17 cellular contexts compared by ENCODE assay signal in genomic region chr12:25100203-25100602, GRCh38.
"Had no signal": no experiment of that assay in that cellular context is flagged by ENCODE, and none has a peak within 500 bp of the region (broad histone marks: within the 10 kb centered on the region; RNA-seq: fewer than 3 reads in every experiment).

No MANE protein-coding gene starts in this region.

- H3K4me1 Mint-ChIP-seq: activated naive CD4-positive, alpha-beta T cell treated with anti-CD3 and anti-CD28 coated beads, Interleukin-2, amount 50 U/mL, for 24 hours; neural progenitor cell had no signal

- H3K4me3 ChIP-seq: lower lobe of right lung, neural progenitor cell, ovary had no signal

- DNase-seq: activated CD4-positive, alpha-beta T cell treated with anti-CD3 and anti-CD28 coated beads for 48 hours; amygdala; brain microvascular endothelial cell; cerebellar nuclear complex; effector memory CD8-positive, alpha-beta T cell; erythroblast; hippocampal formation; lower lobe of right lung; midbrain; ovary; stimulated activated CD4-positive, alpha-beta T cell treated with anti-CD3 and anti-CD28 coated beads, Interleukin-4, amount 100 ng/mL, for 1 hour; stimulated activated CD8-positive, alpha-beta memory T cell treated with anti-CD3 and anti-CD28 coated beads, Interleukin-4, amount 100 ng/mL, for 48 hours; T1000; WERI-Rb-1 had no signal

- H2AFZ ChIP-seq: neural progenitor cell had no signal

- H3K4me2 ChIP-seq: neural progenitor cell had no signal

- H3K9me3 Mint-ChIP-seq: activated naive CD4-positive, alpha-beta T cell treated with anti-CD3 and anti-CD28 coated beads, Interleukin-2, amount 50 U/mL, for 24 hours; dendritic cell treated with granulocyte-macrophage colony-stimulating factor and Interleukin-4, amounts not matched to agents 40 ng/mL and 50 ng/mL, for 4 days; effector memory CD8-positive, alpha-beta T cell; neural progenitor cell had no signal

- H3K36me3 Mint-ChIP-seq: neural progenitor cell had no signal

- H3K27ac Mint-ChIP-seq: effector memory CD8-positive, alpha-beta T cell; neural progenitor cell had no signal

- H3K27me3 Mint-ChIP-seq: activated naive CD4-positive, alpha-beta T cell treated with anti-CD3 and anti-CD28 coated beads, Interleukin-2, amount 50 U/mL, for 24 hours; dendritic cell treated with granulocyte-macrophage colony-stimulating factor and Interleukin-4, amounts not matched to agents 40 ng/mL and 50 ng/mL, for 4 days; effector memory CD8-positive, alpha-beta T cell had no signal

- H3K36me3 ChIP-seq: brain microvascular endothelial cell, neural progenitor cell, ovary, WERI-Rb-1 had no signal

- H3K27me3 ChIP-seq: brain microvascular endothelial cell, neural progenitor cell, ovary had no signal

- H3K9ac ChIP-seq: neural progenitor cell had no signal

- H3K4me1 ChIP-seq: lower lobe of right lung, neural progenitor cell had no signal

- H3K9me3 ChIP-seq: lower lobe of right lung, ovary had no signal

- H3K27ac ChIP-seq: brain microvascular endothelial cell, lower lobe of right lung, neural progenitor cell, ovary, WERI-Rb-1 had no signal

- ATAC-seq: effector memory CD8-positive, alpha-beta T cell; lower lobe of right lung had no signal

- H3K4me3 Mint-ChIP-seq: activated naive CD4-positive, alpha-beta T cell treated with anti-CD3 and anti-CD28 coated beads, Interleukin-2, amount 50 U/mL, for 24 hours; effector memory CD8-positive, alpha-beta T cell; neural progenitor cell had no signal
